ENCODE assay signal across 31 cellular contexts in genomic region chr12:21392384-21392783, GRCh38. TPM values are rescaled to one million over a fixed set of nuclear protein-coding genes. Genes with fewer than 3 reads are reported as not detected.
"Had no signal": no experiment of that assay in that cellular context is flagged by ENCODE, and none has a peak within 500 bp of the region (broad histone marks: within the 10 kb centered on the region; RNA-seq: fewer than 3 reads in every experiment).

No MANE protein-coding gene starts in this region.

- H3K4me3 Mint-ChIP-seq: effector memory CD8-positive, alpha-beta T cell; naive thymus-derived CD8-positive, alpha-beta T cell; nephron progenitor cell; stimulated activated memory B cell treated with anti-CD40 and anti-IgM and Interleukin-4, amounts not matched to agents 10 μg/mL and 1 μg/mL and 100 μg/mL, for 72 hours had no signal

- H3K4me1 Mint-ChIP-seq: stimulated activated memory B cell treated with anti-CD40 and anti-IgM and Interleukin-4, amounts not matched to agents 10 μg/mL and 1 μg/mL and 100 μg/mL, for 72 hours had no signal

- H3K27me3 ChIP-seq: gastrocnemius medialis, ovary, spleen, stomach, thyroid gland, vagina had no signal

- H3K9me3 ChIP-seq: gastrocnemius medialis, lower lobe of right lung, ovary, psoas muscle, spleen, stomach, thyroid gland, vagina had no signal

- H3K9me3 Mint-ChIP-seq: effector memory CD8-positive, alpha-beta T cell; stimulated activated memory B cell treated with anti-CD40 and anti-IgM and Interleukin-4, amounts not matched to agents 10 μg/mL and 1 μg/mL and 100 μg/mL, for 72 hours had no signal

- H3K36me3 Mint-ChIP-seq: stimulated activated memory B cell treated with anti-CD40 and anti-IgM and Interleukin-4, amounts not matched to agents 10 μg/mL and 1 μg/mL and 100 μg/mL, for 72 hours had no signal

- DNase-seq: cortex of kidney; effector memory CD8-positive, alpha-beta T cell; foreskin fibroblast; gastrocnemius medialis; head of caudate nucleus; left ventricle myocardium superior; lower lobe of right lung; naive thymus-derived CD8-positive, alpha-beta T cell; nephron progenitor cell; occipital lobe; ovary; posterior cingulate gyrus; psoas muscle; right cardiac atrium; spleen; stimulated activated CD4-positive, alpha-beta T cell treated with anti-CD3 and anti-CD28 coated beads, Interleukin-4, amount 100 ng/mL, for 4 hours; stomach; thyroid gland; trophoblast cell had no signal

- H3K4me3 ChIP-seq: gastrocnemius medialis, lower lobe of right lung, ovary, psoas muscle, skin epidermis, spleen, stomach, thyroid gland, vagina had no signal

- H3K27ac ChIP-seq: gastrocnemius medialis, lower lobe of right lung, ovary, psoas muscle, skin epidermis, spleen, stomach, thyroid gland, vagina had no signal

- H3K36me3 ChIP-seq: gastrocnemius medialis, lower lobe of right lung, ovary, spleen, stomach, thyroid gland, vagina had no signal

- H3K27ac Mint-ChIP-seq: effector memory CD8-positive, alpha-beta T cell; nephron progenitor cell; stimulated activated memory B cell treated with anti-CD40 and anti-IgM and Interleukin-4, amounts not matched to agents 10 μg/mL and 1 μg/mL and 100 μg/mL, for 72 hours had no signal

- H3K4me1 ChIP-seq: gastrocnemius medialis, lower lobe of right lung, psoas muscle, spleen, stomach, thyroid gland, vagina had no signal

- ATAC-seq: effector memory CD8-positive, alpha-beta T cell; esophagus mucosa; gastrocnemius medialis; left ventricle myocardium superior; lower lobe of right lung; naive thymus-derived CD8-positive, alpha-beta T cell; psoas muscle; right cardiac atrium; stimulated activated memory B cell treated with anti-CD40 and anti-IgM and Interleukin-4, amounts not matched to agents 10 μg/mL and 1 μg/mL and 100 μg/mL, for 72 hours had no signal

RNA-seq across cellular contexts. Expression of gene IAPP, which starts 19.7 kb away (rescaled TPM):
- total RNA-seq: dermis microvascular lymphatic vessel endothelial cell; esophagus mucosa; gastrocnemius medialis; glomerular endothelial cell; left ventricle myocardium superior; lower lobe of right lung; mesenteric fat pad; myocyte; naive thymus-derived CD8-positive, alpha-beta T cell; occipital lobe; ovary; psoas muscle; renal cortical epithelial cell; right cardiac atrium; spleen; stomach; subcutaneous adipose tissue; thyroid gland; ureter; vagina had no signal
- polyA plus RNA-seq: keratinocyte; naive thymus-derived CD8-positive, alpha-beta T cell; ovary; right cardiac atrium had no signal

RNA-seq across cellular contexts. Expression of gene SLCO1A2, which starts 57.7 kb away (rescaled TPM):
- total RNA-seq: esophagus mucosa, gastrocnemius medialis, glomerular endothelial cell, left ventricle myocardium superior, mesenteric fat pad, psoas muscle, right cardiac atrium, stomach, subcutaneous adipose tissue, ureter, vagina had no signal
- polyA plus RNA-seq: keratinocyte, right cardiac atrium, stomach had no signal
